ENCODE assay signal across 20 cellular contexts in genomic region chr3:178194547-178194946, GRCh38.
"Had no signal": no experiment of that assay in that cellular context is flagged by ENCODE, and none has a peak within 500 bp of the region (broad histone marks: within the 10 kb centered on the region; RNA-seq: fewer than 3 reads in every experiment).

No MANE protein-coding gene starts in this region.

- DNase-seq: activated CD4-positive, CD25-positive, alpha-beta regulatory T cell treated with anti-CD3 and anti-CD28 coated beads, Interleukin-2, amount 50 U/mL, for 72 hours; activated CD8-positive, alpha-beta memory T cell treated with anti-CD3 and anti-CD28 coated beads for 24 hours; activated CD8-positive, alpha-beta memory T cell treated with anti-CD3 and anti-CD28 coated beads, Interleukin-2, amount 50 U/mL, for 48 hours; activated effector memory CD4-positive, alpha-beta T cell treated with Interleukin-2 at 50 U/mL for 16 hours; activated naive CD4-positive, alpha-beta T cell treated with anti-CD3 and anti-CD28 coated beads, Interleukin-2, amount 10 ng/mL, durations not matched to agents 7 days and 5 days; activated T-cell treated with anti-CD3 and anti-CD28 coated beads, Interleukin-2, amount 50 U/mL, for 48 hours; gastrocnemius medialis; head of caudate nucleus; kidney; midbrain; nephron progenitor cell; nucleus accumbens; posterior cingulate gyrus; retina; stimulated activated CD4-positive, alpha-beta T cell treated with anti-CD3 and anti-CD28 coated beads, Interleukin-2, amount 100 ng/mL, for 24 hours; stimulated activated naive CD8-positive, alpha-beta T cell treated with anti-CD3 and anti-CD28 coated beads, Interleukin-15, amount 100 ng/mL, for 72 hours; T-helper 1 cell; upper lobe of left lung had no signal

- H3K27ac ChIP-seq: upper lobe of left lung had no signal

- ATAC-seq: gastrocnemius medialis; left lobe of liver; stimulated activated naive CD8-positive, alpha-beta T cell treated with anti-CD3 and anti-CD28 coated beads, Interleukin-15, amount 100 ng/mL, for 72 hours had no signal

- H3K4me3 Mint-ChIP-seq: activated naive CD4-positive, alpha-beta T cell treated with anti-CD3 and anti-CD28 coated beads, Interleukin-2, amount 10 ng/mL, durations not matched to agents 7 days and 5 days; nephron progenitor cell; stimulated activated naive CD8-positive, alpha-beta T cell treated with anti-CD3 and anti-CD28 coated beads, Interleukin-15, amount 100 ng/mL, for 72 hours had no signal

- H3K27me3 Mint-ChIP-seq: activated naive CD4-positive, alpha-beta T cell treated with anti-CD3 and anti-CD28 coated beads, Interleukin-2, amount 10 ng/mL, durations not matched to agents 7 days and 5 days; stimulated activated naive CD8-positive, alpha-beta T cell treated with anti-CD3 and anti-CD28 coated beads, Interleukin-15, amount 100 ng/mL, for 72 hours had no signal

- H3K27me3 ChIP-seq: gastrocnemius medialis, suprapubic skin, upper lobe of left lung had no signal

- H3K27ac Mint-ChIP-seq: activated naive CD4-positive, alpha-beta T cell treated with anti-CD3 and anti-CD28 coated beads, Interleukin-2, amount 10 ng/mL, durations not matched to agents 7 days and 5 days; nephron progenitor cell; stimulated activated naive CD8-positive, alpha-beta T cell treated with anti-CD3 and anti-CD28 coated beads, Interleukin-15, amount 100 ng/mL, for 72 hours had no signal

- H3K4me3 ChIP-seq: gastrocnemius medialis, suprapubic skin, upper lobe of left lung had no signal

- H3K4me1 Mint-ChIP-seq: activated naive CD4-positive, alpha-beta T cell treated with anti-CD3 and anti-CD28 coated beads, Interleukin-2, amount 10 ng/mL, durations not matched to agents 7 days and 5 days had no signal

- H3K4me1 ChIP-seq: upper lobe of left lung had no signal

- H3K9me3 ChIP-seq: gastrocnemius medialis, suprapubic skin, upper lobe of left lung had no signal

- H3K36me3 Mint-ChIP-seq: activated naive CD4-positive, alpha-beta T cell treated with anti-CD3 and anti-CD28 coated beads, Interleukin-2, amount 10 ng/mL, durations not matched to agents 7 days and 5 days had no signal

- H3K36me3 ChIP-seq: gastrocnemius medialis, suprapubic skin, upper lobe of left lung had no signal
